ENCODE assay signal across 20 cellular contexts in genomic region chr11:114057147-114057546, GRCh38. TPM values are rescaled to one million over a fixed set of nuclear protein-coding genes. Genes with fewer than 3 reads are reported as not detected.
A peak's percentile ranks its signal among the peaks of the same experiment; 100 is the strongest.
DNase-seq lines count a peak whose midpoint lies in the region; FAIRE-seq and TF ChIP-seq lines count a peak whose summit lies in the region.
"Had no signal": no experiment of that assay in that cellular context is flagged by ENCODE, and none has a peak within 500 bp of the region (broad histone marks: within the 10 kb centered on the region; RNA-seq: fewer than 3 reads in every experiment).

No MANE protein-coding gene starts in this region.

- no peak for DNase-seq in activated naive CD4-positive, alpha-beta T cell treated with anti-CD3 and anti-CD28 coated beads, Interleukin-2, amount 50 U/mL, for 16 hours
- peak; percentile 32 for DNase-seq in endothelial cell of umbilical vein (ENCODE audit: low read depth, low spot score)
- no peak for DNase-seq in prostate gland (ENCODE audit: low spot score)
- DNase-seq in uterus, result no peak
- no peak for DNase-seq in NCI-H1436 (lab: John Stamatoyannopoulos, UW)
- no peak for DNase-seq in 8988T
- DNase-seq in NCI-H2029 (lab: John Stamatoyannopoulos, UW), result no peak
- DNase-seq: activated CD4-positive, CD25-positive, alpha-beta regulatory T cell treated with anti-CD3 and anti-CD28 coated beads, Interleukin-2, amount 50 U/mL, for 72 hours; activated T-cell treated with anti-CD3 and anti-CD28 coated beads, Interleukin-2, amount 50 U/mL, for 72 hours; C1 segment of cervical spinal cord; DMS 273 treated with DMSO at 0.1 percent for 48 hours; KBM-7; NCI-H2171 treated with DMSO at 0.1 percent for 48 hours had no signal

- intact Hi-C loops in endothelial cell of umbilical vein (cut with micrococcal nuclease), result no loop called here
- intact Hi-C loops in prostate gland (cut with DNase I), result no loop called here
- intact Hi-C loops in uterus (cut with DNase I; ENCODE audit: low total_unique reads), result loop anchor here (5.0 kb wide), 1 partner anchor 205 kb away; no protein-coding TSS in a partner anchor

- H3K4me3 Mint-ChIP-seq in activated naive CD4-positive, alpha-beta T cell treated with anti-CD3 and anti-CD28 coated beads, Interleukin-2, amount 50 U/mL, for 24 hours, result no peak overlapping the region
- H3K4me3 Mint-ChIP-seq: T-helper 2 cell treated with Interferon-gamma antibody and Interleukin-4, amounts not matched to agents 5 μg/mL and 100 μg/mL, for 36 hours had no signal

- POLR2A ChIA-PET in endothelial cell of umbilical vein (lab: Charles Lee), result no interaction called here

- H3K9me3 Mint-ChIP-seq in activated naive CD4-positive, alpha-beta T cell treated with anti-CD3 and anti-CD28 coated beads, Interleukin-2, amount 50 U/mL, for 24 hours, result no peaks in the 10 kb centered on the region
- H3K9me3 Mint-ChIP-seq: activated naive CD4-positive, alpha-beta T cell treated with anti-CD3 and anti-CD28 coated beads, Interleukin-2, amount 50 U/mL, for 72 hours; activated T-cell treated with anti-CD3 and anti-CD28 coated beads, Interleukin-2, amount 50 U/mL, for 72 hours; GM23338; stimulated activated effector memory CD8-positive, alpha-beta T cell treated with anti-CD3 and anti-CD28 coated beads, Interleukin-12 subunit alpha, Interleukin-12 subunit beta, amount 100 ng/mL, for 72 hours; T-helper 2 cell treated with Interferon-gamma antibody and Interleukin-4, amounts not matched to agents 5 μg/mL and 100 μg/mL, for 36 hours had no signal

- H3K4me2 ChIP-seq in endothelial cell of umbilical vein (ENCODE audit: insufficient read depth, low read length), result no peak overlapping the region

- no peaks in the 10 kb centered on the region for H3K36me3 Mint-ChIP-seq in activated naive CD4-positive, alpha-beta T cell treated with anti-CD3 and anti-CD28 coated beads, Interleukin-2, amount 50 U/mL, for 24 hours
- H3K36me3 Mint-ChIP-seq: activated naive CD4-positive, alpha-beta T cell treated with anti-CD3 and anti-CD28 coated beads, Interleukin-2, amount 50 U/mL, for 72 hours had no signal

- 71% methylated on average over 7 of the region's 7 CpGs for WGBS in prostate gland

- no peak overlapping the region for H3K27ac ChIP-seq in endothelial cell of umbilical vein (ENCODE audit: insufficient read depth, low read depth, low read length)
- H3K27ac ChIP-seq in prostate gland, result peak overlapping the region; percentile 100
- H3K27ac ChIP-seq in uterus, result peak overlapping the region; percentile 7 to 99
- H3K27ac ChIP-seq: breast epithelium had no signal

- H2AFZ ChIP-seq in endothelial cell of umbilical vein (ENCODE audit: low read depth, low read length), result no peak overlapping the region

- no peaks in the 10 kb centered on the region for H3K4me1 Mint-ChIP-seq in activated naive CD4-positive, alpha-beta T cell treated with anti-CD3 and anti-CD28 coated beads, Interleukin-2, amount 50 U/mL, for 24 hours

- no peaks in the 10 kb centered on the region for H3K9me1 ChIP-seq in endothelial cell of umbilical vein (replicated peaks; ENCODE audit: control insufficient read depth, extremely low read depth, insufficient read depth, low read length)

- no peak for TF ChIP-seq POLR2A in endothelial cell of umbilical vein (IDR thresholded peaks at IDR 0.05; ENCODE audit: low read depth, low read length)
- no peak for TF ChIP-seq POLR2A in prostate gland (IDR thresholded peaks at IDR 0.05)
- TF ChIP-seq POLR2A in uterus (IDR thresholded peaks at IDR 0.05), result no peak

- no peak for TF ChIP-seq CTCF in endothelial cell of umbilical vein (IDR thresholded peaks at IDR 0.05; ENCODE audit: extremely low read depth in 1 of 2, insufficient read depth in 1 of 2, low read depth in 1 of 2, low read length in 2 of 2)
- no peak for TF ChIP-seq CTCF in prostate gland (IDR thresholded peaks at IDR 0.05)
- TF ChIP-seq CTCF in uterus (IDR thresholded peaks at IDR 0.05), result no peak

- peaks cover 5% of the 10 kb centered on the region for H3K79me2 ChIP-seq in endothelial cell of umbilical vein (ENCODE audit: control insufficient read depth, insufficient read depth, low read length)

- dilution Hi-C loops in endothelial cell of umbilical vein (cut with MboI; ENCODE audit: extremely low pct_ligation_motif_present, low sequenced_read_pairs), result no loop called here

- H3K4me3 ChIP-seq in endothelial cell of umbilical vein (replicated peaks in 1 of 3; ENCODE audit: insufficient read depth in 1 of 3, low read depth in 1 of 3, low read length in 3 of 3) (no peak overlapping the region), prostate gland (no peak overlapping the region), uterus (no peak overlapping the region)
- H3K4me3 ChIP-seq: breast epithelium, GM12878 had no signal

- FAIRE-seq in endothelial cell of umbilical vein (lab: Jason Lieb, UNC), result peak; percentile 40
- FAIRE-seq: GM12878 had no signal

- H3K4me1 ChIP-seq in endothelial cell of umbilical vein (ENCODE audit: control insufficient read depth, extremely low read depth, insufficient read depth, low read length) (peaks cover 8% of the 10 kb centered on the region), prostate gland (replicated peaks) (no peaks in the 10 kb centered on the region), uterus (peaks cover 0 to 2% of the 10 kb centered on the region in 2 donors)

- no TSS peak for BruUV-seq in endothelial cell of umbilical vein (replicated peaks; lab: Mats Ljungman, UMichigan)

- no peaks in the 10 kb centered on the region for H4K20me1 ChIP-seq in endothelial cell of umbilical vein (replicated peaks; ENCODE audit: control insufficient read depth, extremely low read depth, insufficient read depth, low read length)

- peaks cover 10% of the 10 kb centered on the region for H3K27me3 Mint-ChIP-seq in activated naive CD4-positive, alpha-beta T cell treated with anti-CD3 and anti-CD28 coated beads, Interleukin-2, amount 50 U/mL, for 24 hours

- no peaks in the 10 kb centered on the region for H3K9me3 ChIP-seq in endothelial cell of umbilical vein (replicated peaks; ENCODE audit: control insufficient read depth, insufficient read depth, low read length)
- no peaks in the 10 kb centered on the region for H3K9me3 ChIP-seq in prostate gland
- H3K9me3 ChIP-seq in uterus, result no peaks in the 10 kb centered on the region
- H3K9me3 ChIP-seq: breast epithelium had no signal

- H3K27ac Mint-ChIP-seq in activated naive CD4-positive, alpha-beta T cell treated with anti-CD3 and anti-CD28 coated beads, Interleukin-2, amount 50 U/mL, for 24 hours, result peak overlapping the region; percentile 14
- H3K27ac Mint-ChIP-seq: activated naive CD4-positive, alpha-beta T cell treated with anti-CD3 and anti-CD28 coated beads, Interleukin-2, amount 50 U/mL, for 72 hours; activated T-cell treated with anti-CD3 and anti-CD28 coated beads, Interleukin-2, amount 50 U/mL, for 72 hours; GM23338; T-helper 2 cell treated with Interferon-gamma antibody and Interleukin-4, amounts not matched to agents 5 μg/mL and 100 μg/mL, for 36 hours had no signal

- H3K27me3 ChIP-seq in endothelial cell of umbilical vein (ENCODE audit: control insufficient read depth in 2 of 2, insufficient read depth in 2 of 2, low read length in 2 of 2) (peaks cover 0 to 2% of the 10 kb centered on the region in 2 experiments), prostate gland (replicated peaks; ENCODE audit: insufficient read depth) (no peaks in the 10 kb centered on the region), uterus (no peaks in the 10 kb centered on the region)
- H3K27me3 ChIP-seq: breast epithelium had no signal

- H3K9ac ChIP-seq in endothelial cell of umbilical vein (replicated peaks; ENCODE audit: extremely low read depth, insufficient read depth, low read length), result no peak overlapping the region

- CTCF ChIA-PET in endothelial cell of umbilical vein (lab: Charles Lee), result interaction anchor here (1.6 to 6.6 kb wide), 5 partner anchors 9 to 204 kb away, joined by 5 to 90 read pairs (median 20); no protein-coding TSS in a partner anchor

- H3K36me3 ChIP-seq in endothelial cell of umbilical vein (ENCODE audit: control insufficient read depth in 2 of 2, extremely low read depth in 1 of 2, insufficient read depth in 2 of 2, low read length in 2 of 2) (no peaks in the 10 kb centered on the region), prostate gland (no peaks in the 10 kb centered on the region), uterus (no peaks in the 10 kb centered on the region)
- H3K36me3 ChIP-seq: breast epithelium had no signal

TF ChIP-seq in endothelial cell of umbilical vein, 7 proteins besides CTCF, POLR2A, EP300 and RAD21:
- no peak for TF ChIP-seq JUN (IDR thresholded peaks at IDR 0.05; ENCODE audit: borderline replicate concordance, insufficient read depth, insufficient read length, low read depth)
- no peak for TF ChIP-seq MAX (IDR thresholded peaks at IDR 0.05; ENCODE audit: insufficient read depth, insufficient read length)
- TF ChIP-seq MYC (IDR thresholded peaks at IDR 0.05; ENCODE audit: low read depth, low read length), result no peak
- TF ChIP-seq EZH2 (IDR thresholded peaks at IDR 0.05; ENCODE audit: borderline replicate concordance, low read depth, low read length, severe bottlenecking), result no peak
- TF ChIP-seq FOS (IDR thresholded peaks at IDR 0.05; ENCODE audit: borderline replicate concordance, insufficient read depth, low read length), result no peak
- TF ChIP-seq POLR2AphosphoS5 (IDR thresholded peaks at IDR 0.05; ENCODE audit: insufficient read depth, low read depth, low read length), result no peak
- TF ChIP-seq GATA2 (IDR thresholded peaks at IDR 0.05; ENCODE audit: insufficient read depth, insufficient read length, low read depth, low read length), result no peak
TF ChIP-seq in endothelial cell of umbilical vein: peak in this region for 0.

RNA-seq across cellular contexts. Expression of gene ZBTB16, which starts 2.4 kb away (rescaled TPM):
- total RNA-seq in endothelial cell of umbilical vein (19.5 and 20.3 TPM in 2 replicates), prostate gland (100 to 1,000 TPM; 171 to 230 TPM), uterus (100 to 1,000 TPM in 3 of 4 donors, 10 to 100 TPM in 1; 25.5 to 302 (median 151) TPM)
- 9.8 and 16.7 TPM in 2 replicates for polyA plus RNA-seq in endothelial cell of umbilical vein
- 6.6 and 8.0 TPM in 2 replicates for polyA plus RNA-seq in endothelial cell of umbilical vein (2011; cell fraction: cytosol; rRNA removed)
- polyA plus RNA-seq in endothelial cell of umbilical vein (2011; cell fraction: nucleus; rRNA removed), result 25.1 and 34.1 TPM in 2 replicates
- polyA plus RNA-seq in endothelial cell of umbilical vein (2012), result 2.9 and 8.0 TPM in 2 replicates
- polyA minus RNA-seq in endothelial cell of umbilical vein, result 63.9 and 64.1 TPM in 2 replicates
- polyA minus RNA-seq in endothelial cell of umbilical vein (2011; cell fraction: cytosol; rRNA and poly(A)+ RNA removed), result not detected
- polyA minus RNA-seq in endothelial cell of umbilical vein (2011; cell fraction: nucleus; rRNA and poly(A)+ RNA removed), result 48.0 and 80.7 TPM in 2 replicates
- polyA plus RNA-seq: GM12878 had no signal
